Comparison of ENCODE assay signal across 18 cellular contexts in the genomic region with DNA sequence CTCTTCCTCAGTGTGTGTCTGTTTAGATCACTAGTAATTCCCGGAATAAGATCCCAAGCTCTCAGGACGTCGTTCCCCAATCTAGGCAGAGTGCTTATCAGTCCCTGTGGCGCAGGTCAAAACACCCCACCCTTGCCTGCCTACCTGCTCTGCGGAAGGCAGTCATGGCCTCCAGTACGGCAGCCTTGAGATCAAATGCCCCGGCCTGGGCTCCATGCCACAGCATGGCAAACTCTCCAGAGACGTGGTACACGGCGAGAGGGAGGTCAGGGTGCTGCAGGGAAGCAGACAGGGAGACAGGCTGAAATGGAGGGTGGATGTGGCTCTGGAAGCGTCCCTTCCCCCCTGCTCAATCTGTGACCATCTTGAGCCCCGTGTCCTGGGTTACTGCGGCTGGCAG.
"Had no signal": no experiment of that assay in that cellular context is flagged by ENCODE, and none has a peak within 500 bp of the region (broad histone marks: within the 10 kb centered on the region; RNA-seq: fewer than 3 reads in every experiment).

No MANE protein-coding gene starts in this region.

- H3K27me3 Mint-ChIP-seq: activated B cell treated with CpG ODN at 0.5 μM for 24 hours; activated CD8-positive, alpha-beta T cell treated with anti-CD3 and anti-CD28 coated beads for 36 hours; activated naive CD8-positive, alpha-beta T cell treated with anti-CD3 and anti-CD28 coated beads for 36 hours; activated T-helper 17 cell treated with anti-CD3 and anti-CD28 coated beads, Interleukin-2, amount 50 U/mL, for 72 hours; memory B cell; stimulated activated naive CD8-positive, alpha-beta T cell treated with anti-CD3 and anti-CD28 coated beads, Interleukin-15, Interleukin-2, amounts not matched to agents 100 ng/mL and 50 ng/mL, for 24 hours had no signal

- H3K9me3 Mint-ChIP-seq: activated B cell treated with CpG ODN at 0.5 μM for 24 hours; activated CD8-positive, alpha-beta T cell treated with anti-CD3 and anti-CD28 coated beads for 36 hours; activated naive CD8-positive, alpha-beta T cell treated with anti-CD3 and anti-CD28 coated beads for 36 hours; activated T-helper 17 cell treated with anti-CD3 and anti-CD28 coated beads, Interleukin-2, amount 50 U/mL, for 72 hours; memory B cell; natural killer cell; stimulated activated naive CD8-positive, alpha-beta T cell treated with anti-CD3 and anti-CD28 coated beads, Interleukin-15, Interleukin-2, amounts not matched to agents 100 ng/mL and 50 ng/mL, for 24 hours; T-helper 2 cell treated with Interferon-gamma antibody and Interleukin-4, amounts not matched to agents 5 μg/mL and 100 μg/mL, for 36 hours had no signal

- H3K27me3 ChIP-seq: suprapubic skin had no signal

- DNase-seq: activated B cell treated with CpG ODN at 0.5 μM for 24 hours; activated CD4-positive, alpha-beta T cell treated with anti-CD3 and anti-CD28 coated beads for 48 hours; activated CD8-positive, alpha-beta T cell treated with anti-CD3 and anti-CD28 coated beads for 36 hours; activated naive CD4-positive, alpha-beta T cell; activated naive CD8-positive, alpha-beta T cell treated with anti-CD3 and anti-CD28 coated beads for 36 hours; activated T-cell treated with anti-CD3 and anti-CD28 coated beads, Interleukin-2, amount 50 U/mL, for 1 hour; amygdala; erythroblast; kidney; left ventricle myocardium inferior; natural killer cell; nucleus accumbens; trophoblast cell had no signal

- H3K4me1 ChIP-seq: left ventricle myocardium inferior, suprapubic skin had no signal

- H3K4me3 Mint-ChIP-seq: activated B cell treated with CpG ODN at 0.5 μM for 24 hours; activated CD8-positive, alpha-beta T cell treated with anti-CD3 and anti-CD28 coated beads for 36 hours; activated naive CD8-positive, alpha-beta T cell treated with anti-CD3 and anti-CD28 coated beads for 36 hours; activated T-helper 17 cell treated with anti-CD3 and anti-CD28 coated beads, Interleukin-2, amount 50 U/mL, for 72 hours; memory B cell; natural killer cell; stimulated activated naive CD8-positive, alpha-beta T cell treated with anti-CD3 and anti-CD28 coated beads, Interleukin-15, Interleukin-2, amounts not matched to agents 100 ng/mL and 50 ng/mL, for 24 hours; T-helper 2 cell treated with Interferon-gamma antibody and Interleukin-4, amounts not matched to agents 5 μg/mL and 100 μg/mL, for 36 hours had no signal

- H3K27ac Mint-ChIP-seq: activated B cell treated with CpG ODN at 0.5 μM for 24 hours; activated CD8-positive, alpha-beta T cell treated with anti-CD3 and anti-CD28 coated beads for 36 hours; activated naive CD8-positive, alpha-beta T cell treated with anti-CD3 and anti-CD28 coated beads for 36 hours; activated T-helper 17 cell treated with anti-CD3 and anti-CD28 coated beads, Interleukin-2, amount 50 U/mL, for 72 hours; memory B cell; natural killer cell; stimulated activated naive CD8-positive, alpha-beta T cell treated with anti-CD3 and anti-CD28 coated beads, Interleukin-15, Interleukin-2, amounts not matched to agents 100 ng/mL and 50 ng/mL, for 24 hours; T-helper 2 cell treated with Interferon-gamma antibody and Interleukin-4, amounts not matched to agents 5 μg/mL and 100 μg/mL, for 36 hours had no signal

- H3K4me3 ChIP-seq: left ventricle myocardium inferior, suprapubic skin had no signal

- H3K4me1 Mint-ChIP-seq: activated B cell treated with CpG ODN at 0.5 μM for 24 hours; activated naive CD8-positive, alpha-beta T cell treated with anti-CD3 and anti-CD28 coated beads for 36 hours; activated T-helper 17 cell treated with anti-CD3 and anti-CD28 coated beads, Interleukin-2, amount 50 U/mL, for 72 hours; memory B cell; natural killer cell had no signal

- ATAC-seq: activated CD8-positive, alpha-beta T cell treated with anti-CD3 and anti-CD28 coated beads for 36 hours; activated T-helper 17 cell treated with anti-CD3 and anti-CD28 coated beads, Interleukin-2, amount 50 U/mL, for 72 hours; natural killer cell had no signal

- H3K9me3 ChIP-seq: left ventricle myocardium inferior, suprapubic skin had no signal

- H3K27ac ChIP-seq: left ventricle myocardium inferior, suprapubic skin had no signal
